In genomic region chr20:4134861-4135379, GRCh38 we compare ENCODE assay signal across 10 cellular contexts. TPM values are rescaled to one million over a fixed set of nuclear protein-coding genes. Genes with fewer than 3 reads are reported as not detected.
DNase-seq lines count a peak whose midpoint lies in the region; ATAC-seq and TF ChIP-seq lines count a peak whose summit lies in the region.
"Had no signal": no experiment of that assay in that cellular context is flagged by ENCODE, and none has a peak within 500 bp of the region (broad histone marks: within the 10 kb centered on the region; RNA-seq: fewer than 3 reads in every experiment).

No MANE protein-coding gene starts in this region.

- H3K27me3 ChIP-seq in body of pancreas, result peaks cover 0 to 3% of the 10 kb centered on the region in 2 donors
- peaks cover 0 to 1% (median 0%) of the 10 kb centered on the region in 3 experiments for H3K27me3 ChIP-seq in neuronal stem cell (ENCODE audit: control insufficient read depth in 3 of 3, insufficient read depth in 3 of 3, low read depth in 1 of 3, low read length in 3 of 3)

- H2AFZ ChIP-seq in neuronal stem cell (ENCODE audit: low read length), result peak overlapping the region; percentile 39

- no peak overlapping the region for H2AK5ac ChIP-seq in neuronal stem cell (ENCODE audit: low read depth, low read length)

- no peak for TF ChIP-seq POLR2A in body of pancreas (IDR thresholded peaks at IDR 0.05)

- H3K9me3 ChIP-seq in body of pancreas (no peaks in the 10 kb centered on the region), neuronal stem cell (replicated peaks in 1 of 2; ENCODE audit: control insufficient read depth in 2 of 2, insufficient read depth in 1 of 2, low read depth in 1 of 2, low read length in 2 of 2) (no peaks in the 10 kb centered on the region)
- H3K9me3 ChIP-seq: thoracic aorta had no signal

- H4K91ac ChIP-seq in neuronal stem cell (ENCODE audit: low read depth, low read length, poor library complexity), result no peak overlapping the region

- H2BK120ac ChIP-seq in neuronal stem cell (ENCODE audit: low read depth, low read length), result peak overlapping the region; percentile 64

- no peak overlapping the region for H2BK12ac ChIP-seq in neuronal stem cell (ENCODE audit: low read length)

- no peaks in the 10 kb centered on the region for H3K36me3 ChIP-seq in body of pancreas (replicated peaks in 1 of 2; ENCODE audit: insufficient read depth in 1 of 2, low read depth in 2 of 2)
- H3K36me3 ChIP-seq in neuronal stem cell (replicated peaks in 1 of 2; ENCODE audit: control insufficient read depth in 2 of 2, insufficient read depth in 2 of 2, low read length in 2 of 2), result no peaks in the 10 kb centered on the region
- H3K36me3 ChIP-seq: thoracic aorta had no signal

- intact Hi-C loops in body of pancreas (cut with DNase I), result no loop called here

- 56 to 66% methylated on average over 15 of the region's 15 CpGs for WGBS in body of pancreas, 2 donors
- WGBS in neuronal stem cell (ENCODE audit: extremely low coverage in 2 of 2, insufficient read length in 2 of 2, insufficient replicate concordance in 1 of 2), 2 donors, result no CpG with 5 or more reads among the region's 15 CpGs

- TF ChIP-seq CTCF in body of pancreas (IDR thresholded peaks at IDR 0.05), result no peak
- TF ChIP-seq CTCF in foreskin fibroblast (IDR thresholded peaks at IDR 0.05; ENCODE audit: low read depth, low read length), result no peak

- H3K4ac ChIP-seq in neuronal stem cell (ENCODE audit: low read length), result no peak overlapping the region

- H3K4me2 ChIP-seq in neuronal stem cell (ENCODE audit: insufficient read depth, low read length, poor library complexity, severe bottlenecking), result no peak overlapping the region

- H2BK15ac ChIP-seq in neuronal stem cell (ENCODE audit: low read length), result peak overlapping the region; percentile 54

- no peak overlapping the region for H3K14ac ChIP-seq in neuronal stem cell (ENCODE audit: low read length)

- H3K4me1 ChIP-seq in body of pancreas (peaks cover 10% of the 10 kb centered on the region), neuronal stem cell (ENCODE audit: control insufficient read depth in 2 of 2, insufficient read depth in 1 of 2, low read depth in 1 of 2, low read length in 2 of 2) (peaks cover 7 to 12% of the 10 kb centered on the region in 2 donors)

- H3K4me3 ChIP-seq in body of pancreas, result no peak overlapping the region
- H3K4me3 ChIP-seq in neuronal stem cell (ENCODE audit: low read length in 2 of 2), result no peak overlapping the region
- no peak overlapping the region for H3K4me3 ChIP-seq in foreskin fibroblast (ENCODE audit: low read depth in 1 of 2, low read length in 2 of 2)
- H3K4me3 ChIP-seq: thoracic aorta had no signal

- H3K27ac ChIP-seq in body of pancreas (peak overlapping the region; percentile 65 to 77 (median 66)), neuronal stem cell (replicated peaks; ENCODE audit: low read length) (no peak overlapping the region)
- H3K27ac ChIP-seq: thoracic aorta had no signal

- ATAC-seq in GM18502 (IDR thresholded peaks at IDR 0.05; ENCODE audit: poor library complexity, unreplicated experiment) (peak; percentile 77), HG03280 (IDR thresholded peaks at IDR 0.05; ENCODE audit: unreplicated experiment) (peak; percentile 70), body of pancreas (no peak), HG02852 (IDR thresholded peaks at IDR 0.05; ENCODE audit: unreplicated experiment) (no peak)

- peak overlapping the region; percentile 6 for H2BK5ac ChIP-seq in neuronal stem cell (ENCODE audit: low read length)

- H3K23ac ChIP-seq in neuronal stem cell (ENCODE audit: low read depth, low read length, poor library complexity), result no peak overlapping the region

- no peak overlapping the region for H3K18ac ChIP-seq in neuronal stem cell (ENCODE audit: low read length)

- no peaks in the 10 kb centered on the region for H3K79me1 ChIP-seq in neuronal stem cell (ENCODE audit: low read depth, low read length)

- H4K8ac ChIP-seq in neuronal stem cell (ENCODE audit: low read depth, low read length), result no peak overlapping the region

- no peak overlapping the region for H3K9ac ChIP-seq in neuronal stem cell (ENCODE audit: low read depth, low read length, poor library complexity)

- DNase-seq in body of pancreas (no peak), neuronal stem cell (ENCODE audit: low spot score) (no peak), NCI-H1436 (lab: John Stamatoyannopoulos, UW) (no peak), GM19240 (ENCODE audit: insufficient read length, low spot score) (no peak), foreskin fibroblast (no peak)
- DNase-seq: erythroblast had no signal

RNA-seq across cellular contexts. Expression of gene SMOX, which starts 13.7 kb away (rescaled TPM):
- total RNA-seq in body of pancreas, result 10 to 100 TPM in 1 of 2 donors, 1 to 10 TPM in 1; 6.3 to 14.8 TPM
- polyA plus RNA-seq in neuronal stem cell (2013, experiment 1 of 2), result 18.2 TPM
- 16.8 TPM for polyA plus RNA-seq in neuronal stem cell (2013, experiment 2 of 2)

Comparison
In these comparisons a context has a peak if more than half of its experiments do, and no peak if none do; other contexts are left out.
1. ATAC-seq: peak in GM18502 (single experiment) and HG03280 (single experiment); none in body of pancreas (single experiment) and HG02852 (single experiment).